ENCODE assay signal across 22 cellular contexts in genomic region chr1:29550119-29550841, GRCh38.
DNase-seq lines count a peak whose midpoint lies in the region; ATAC-seq and TF ChIP-seq lines count a peak whose summit lies in the region.
"Had no signal": no experiment of that assay in that cellular context is flagged by ENCODE, and none has a peak within 500 bp of the region (broad histone marks: within the 10 kb centered on the region; RNA-seq: fewer than 3 reads in every experiment).

No MANE protein-coding gene starts in this region.

- H3K27me3 ChIP-seq in HCT116 (ENCODE audit: insufficient read depth, low read length) (no peaks in the 10 kb centered on the region), suprapubic skin (peaks cover 11% of the 10 kb centered on the region)
- H3K27me3 ChIP-seq: cardiac muscle cell, gastrocnemius medialis, MG63, neural progenitor cell had no signal

- CTCF ChIA-PET in HCT116 (lab: Charles Lee), result no interaction called here
- CTCF ChIA-PET in WTC11 (lab: Charles Lee), result interaction anchor here (0.8 to 1.5 kb wide), 2 partner anchors 147 to 830 kb away, joined by 3 read pairs; no protein-coding TSS in a partner anchor

- H3K9me3 ChIP-seq in HCT116 (ENCODE audit: control insufficient read depth in 1 of 2, insufficient read depth in 1 of 2, low read depth in 1 of 2, low read length in 2 of 2), result no peaks in the 10 kb centered on the region
- H3K9me3 ChIP-seq in suprapubic skin, result no peaks in the 10 kb centered on the region
- H3K9me3 ChIP-seq: gastrocnemius medialis, MG63 had no signal

- H3K27me3 Mint-ChIP-seq in WTC11 (ENCODE audit: low read depth), result no peaks in the 10 kb centered on the region
- H3K27me3 Mint-ChIP-seq: activated CD4-positive, alpha-beta T cell treated with anti-CD3 and anti-CD28 coated beads for 36 hours; activated CD8-positive, alpha-beta memory T cell treated with anti-CD3 and anti-CD28 coated beads, Interleukin-2, amount 10 ng/mL, durations not matched to agents 7 days and 5 days had no signal

- no peaks in the 10 kb centered on the region for H3K79me2 ChIP-seq in HCT116 (ENCODE audit: insufficient read depth, low read length)

- ATAC-seq in HCT116 (peak; percentile 44), WTC11 (peak; percentile 48), HG03565 (IDR thresholded peaks at IDR 0.05; ENCODE audit: unreplicated experiment) (no peak)
- ATAC-seq: activated CD4-positive, alpha-beta T cell treated with anti-CD3 and anti-CD28 coated beads for 36 hours; activated CD8-positive, alpha-beta memory T cell treated with anti-CD3 and anti-CD28 coated beads, Interleukin-2, amount 10 ng/mL, durations not matched to agents 7 days and 5 days; gastrocnemius medialis; left cardiac atrium had no signal

- H3K9me2 ChIP-seq in HCT116 (ENCODE audit: insufficient read depth), result no peaks in the 10 kb centered on the region

- POLR2A ChIA-PET in HCT116 (lab: Charles Lee) (no interaction called here), WTC11 (lab: Charles Lee) (no interaction called here)

- no peak for TF ChIP-seq RAD21 in HCT116 (IDR thresholded peaks at IDR 0.05; ENCODE audit: low read depth)

- no peaks in the 10 kb centered on the region for H3K9me3 Mint-ChIP-seq in WTC11
- H3K9me3 Mint-ChIP-seq: neural progenitor cell had no signal

- WGBS in suprapubic skin, result 75% methylated on average over 9 of the region's 19 CpGs

- no peak for DNase-seq in HCT116 (ENCODE audit: low read depth, low spot score)
- no peak for DNase-seq in WTC11 (ENCODE audit: low spot score)
- DNase-seq in left kidney (ENCODE audit: low read depth, low spot score), result peak; percentile 52
- DNase-seq in suprapubic skin (ENCODE audit: low spot score in 2 of 2), result peak; percentile 56 to 72
- DNase-seq in NCI-H1105 (lab: John Stamatoyannopoulos, UW), result no peak
- DNase-seq in GM20000 (ENCODE audit: low spot score), result no peak
- DNase-seq: activated CD4-positive, alpha-beta T cell treated with anti-CD3 and anti-CD28 coated beads for 36 hours; activated CD8-positive, alpha-beta memory T cell treated with anti-CD3 and anti-CD28 coated beads, Interleukin-2, amount 10 ng/mL, durations not matched to agents 7 days and 5 days; amniotic stem cell; dorsolateral prefrontal cortex; EL; erythroblast; gastrocnemius medialis; left cardiac atrium; MG63; NCI-H1436 treated with DMSO at 0.1 percent for 48 hours; NCI-H345; NK-92 treated with Interleukin-12 subunit alpha and Interleukin-12 subunit beta, amount 100 ng/mL, for 24 hours; substantia nigra had no signal

- H3K4me3 ChIP-seq in HCT116 (replicated peaks in 1 of 2; ENCODE audit: low read depth in 1 of 2, low read length in 2 of 2) (no peak overlapping the region), suprapubic skin (no peak overlapping the region)
- H3K4me3 ChIP-seq: cardiac muscle cell, dorsolateral prefrontal cortex, gastrocnemius medialis, MG63, neural progenitor cell had no signal

- no peaks in the 10 kb centered on the region for H3K36me3 Mint-ChIP-seq in WTC11
- H3K36me3 Mint-ChIP-seq: activated CD8-positive, alpha-beta memory T cell treated with anti-CD3 and anti-CD28 coated beads, Interleukin-2, amount 10 ng/mL, durations not matched to agents 7 days and 5 days; neural progenitor cell had no signal

- RAD21 ChIA-PET in HCT116 (lab: Charles Lee; ENCODE audit: low non-redundant PET in 1 of 2, low total read pairs in 2 of 2, uncharacterized antibody in 2 of 2, unreplicated experiment in 2 of 2), result no interaction called here

- no peak overlapping the region for H2AFZ ChIP-seq in HCT116 (ENCODE audit: low read depth, low read length, poor library complexity, severe bottlenecking)
- H2AFZ ChIP-seq: neural progenitor cell had no signal

- TF ChIP-seq CTCF in HCT116 (IDR thresholded peaks at IDR 0.05 in 2 of 3, conservative IDR thresholded peaks at IDR 0.05 in 1 of 3; ENCODE audit: borderline replicate concordance in 1 of 3, insufficient read depth in 1 of 3, low read depth in 2 of 3, low read length in 2 of 3), result no peak
- no peak for TF ChIP-seq CTCF in WTC11 (IDR thresholded peaks at IDR 0.05)
- no peak for TF ChIP-seq CTCF in suprapubic skin (IDR thresholded peaks at IDR 0.05)
- no peak for TF ChIP-seq CTCF in GM20000 (IDR thresholded peaks at IDR 0.05; ENCODE audit: extremely low read depth, missing control alignments)

- no peaks in the 10 kb centered on the region for H4K20me1 ChIP-seq in HCT116 (ENCODE audit: insufficient read depth)

- no peak overlapping the region for H3K27ac ChIP-seq in HCT116 (ENCODE audit: low read depth, low read length)
- H3K27ac ChIP-seq in suprapubic skin, result no peak overlapping the region
- H3K27ac ChIP-seq: cardiac muscle cell, dorsolateral prefrontal cortex, gastrocnemius medialis, neural progenitor cell had no signal

- H3K9ac ChIP-seq in HCT116 (ENCODE audit: low read length), result no peak overlapping the region
- H3K9ac ChIP-seq: neural progenitor cell had no signal

- TF ChIP-seq POLR2A in HCT116 (IDR thresholded peaks at IDR 0.05; ENCODE audit: borderline replicate concordance, extremely low read depth, insufficient read depth, insufficient read length), result no peak
- no peak for TF ChIP-seq POLR2A in suprapubic skin (IDR thresholded peaks at IDR 0.05)

- H3K36me3 ChIP-seq in HCT116 (ENCODE audit: control insufficient read depth in 1 of 2, insufficient read depth in 2 of 2, low read length in 2 of 2) (no peaks in the 10 kb centered on the region), suprapubic skin (no peaks in the 10 kb centered on the region)
- H3K36me3 ChIP-seq: cardiac muscle cell, gastrocnemius medialis, MG63, neural progenitor cell had no signal

- no TSS peak for BruUV-seq in HCT116 (replicated peaks; lab: Mats Ljungman, UMichigan)

- H3K4me1 Mint-ChIP-seq in WTC11, result peaks cover 10% of the 10 kb centered on the region
- H3K4me1 Mint-ChIP-seq: activated CD4-positive, alpha-beta T cell treated with anti-CD3 and anti-CD28 coated beads for 36 hours; activated CD8-positive, alpha-beta memory T cell treated with anti-CD3 and anti-CD28 coated beads, Interleukin-2, amount 10 ng/mL, durations not matched to agents 7 days and 5 days had no signal

- H3K4me1 ChIP-seq in HCT116 (ENCODE audit: control insufficient read depth in 1 of 2, insufficient read depth in 2 of 2, low read length in 2 of 2), result peaks cover 0 to 5% of the 10 kb centered on the region in 2 experiments; a peak in 2 of 4 replicates
- no peaks in the 10 kb centered on the region for H3K4me1 ChIP-seq in suprapubic skin
- H3K4me1 ChIP-seq: gastrocnemius medialis, neural progenitor cell had no signal

- no peak for TF ChIP-seq EP300 in suprapubic skin (IDR thresholded peaks at IDR 0.05)

- no peak overlapping the region for H3K4me2 ChIP-seq in HCT116 (ENCODE audit: low read length)
- H3K4me2 ChIP-seq: neural progenitor cell had no signal

- no peak overlapping the region for H3K4me3 Mint-ChIP-seq in WTC11
- H3K4me3 Mint-ChIP-seq: activated CD4-positive, alpha-beta T cell treated with anti-CD3 and anti-CD28 coated beads for 36 hours; activated CD8-positive, alpha-beta memory T cell treated with anti-CD3 and anti-CD28 coated beads, Interleukin-2, amount 10 ng/mL, durations not matched to agents 7 days and 5 days; neural progenitor cell had no signal

- intact Hi-C loops in HCT116 (cut with micrococcal nuclease), result no loop called here

- no peak overlapping the region for H3K27ac Mint-ChIP-seq in WTC11
- H3K27ac Mint-ChIP-seq: activated CD4-positive, alpha-beta T cell treated with anti-CD3 and anti-CD28 coated beads for 36 hours; activated CD8-positive, alpha-beta memory T cell treated with anti-CD3 and anti-CD28 coated beads, Interleukin-2, amount 10 ng/mL, durations not matched to agents 7 days and 5 days; neural progenitor cell had no signal

TF ChIP-seq in HCT116, 20 proteins besides CTCF, POLR2A, EP300 and RAD21 (continues in another document):
- no peak for TF ChIP-seq ATF3 (IDR thresholded peaks at IDR 0.05)
- TF ChIP-seq CEBPB (IDR thresholded peaks at IDR 0.05; ENCODE audit: low read depth), result no peak
- TF ChIP-seq JUND (IDR thresholded peaks at IDR 0.05), result no peak
- no peak for TF ChIP-seq ELF1 (IDR thresholded peaks at IDR 0.05; ENCODE audit: borderline replicate concordance, low read depth)
- TF ChIP-seq EGR1 (IDR thresholded peaks at IDR 0.05; ENCODE audit: low read depth), result no peak
- no peak for TF ChIP-seq EZH2phosphoT487 (IDR thresholded peaks at IDR 0.05; ENCODE audit: borderline replicate concordance)
- no peak for TF ChIP-seq TCF7L2 (IDR thresholded peaks at IDR 0.05; ENCODE audit: borderline replicate concordance, extremely low read depth, insufficient read depth, insufficient read length)
- no peak for TF ChIP-seq ZFX (IDR thresholded peaks at IDR 0.05)
- TF ChIP-seq MAX (IDR thresholded peaks at IDR 0.05), result no peak
- no peak for TF ChIP-seq CBX3 (IDR thresholded peaks at IDR 0.05; ENCODE audit: low read depth)
- no peak for TF ChIP-seq SIN3A (IDR thresholded peaks at IDR 0.05; ENCODE audit: low read depth)

TF ChIP-seq in WTC11, 78 proteins besides CTCF, POLR2A, EP300 and RAD21:
- no peak for TF ChIP-seq JAZF1 (CRISPR knock-in tag; IDR thresholded peaks at IDR 0.05)
- TF ChIP-seq, protein P1, sequence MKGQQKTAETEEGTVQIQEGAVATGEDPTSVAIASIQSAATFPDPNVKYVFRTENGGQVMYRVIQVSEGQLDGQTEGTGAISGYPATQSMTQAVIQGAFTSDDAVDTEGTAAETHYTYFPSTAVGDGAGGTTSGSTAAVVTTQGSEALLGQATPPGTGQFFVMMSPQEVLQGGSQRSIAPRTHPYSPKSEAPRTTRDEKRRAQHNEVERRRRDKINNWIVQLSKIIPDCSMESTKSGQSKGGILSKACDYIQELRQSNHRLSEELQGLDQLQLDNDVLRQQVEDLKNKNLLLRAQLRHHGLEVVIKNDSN (CRISPR knock-in tag; IDR thresholded peaks at IDR 0.05), result peak; percentile 67; the same call in 1 of the 2 replicates
- TF ChIP-seq, protein P2, sequence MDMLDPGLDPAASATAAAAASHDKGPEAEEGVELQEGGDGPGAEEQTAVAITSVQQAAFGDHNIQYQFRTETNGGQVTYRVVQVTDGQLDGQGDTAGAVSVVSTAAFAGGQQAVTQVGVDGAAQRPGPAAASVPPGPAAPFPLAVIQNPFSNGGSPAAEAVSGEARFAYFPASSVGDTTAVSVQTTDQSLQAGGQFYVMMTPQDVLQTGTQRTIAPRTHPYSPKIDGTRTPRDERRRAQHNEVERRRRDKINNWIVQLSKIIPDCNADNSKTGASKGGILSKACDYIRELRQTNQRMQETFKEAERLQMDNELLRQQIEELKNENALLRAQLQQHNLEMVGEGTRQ (CRISPR knock-in tag; IDR thresholded peaks at IDR 0.05), result peak; percentile 76

Comparison
In these comparisons a context has a peak if more than half of its experiments do, and no peak if none do; other contexts are left out.
1. DNase-seq: peak in left kidney (single experiment) and suprapubic skin (2 of 2); none in HCT116 (single experiment), WTC11 (single experiment), NCI-H1105 (single experiment) and GM20000 (single experiment).